ENCODE assay signal across 11 cellular contexts in the genomic region with DNA sequence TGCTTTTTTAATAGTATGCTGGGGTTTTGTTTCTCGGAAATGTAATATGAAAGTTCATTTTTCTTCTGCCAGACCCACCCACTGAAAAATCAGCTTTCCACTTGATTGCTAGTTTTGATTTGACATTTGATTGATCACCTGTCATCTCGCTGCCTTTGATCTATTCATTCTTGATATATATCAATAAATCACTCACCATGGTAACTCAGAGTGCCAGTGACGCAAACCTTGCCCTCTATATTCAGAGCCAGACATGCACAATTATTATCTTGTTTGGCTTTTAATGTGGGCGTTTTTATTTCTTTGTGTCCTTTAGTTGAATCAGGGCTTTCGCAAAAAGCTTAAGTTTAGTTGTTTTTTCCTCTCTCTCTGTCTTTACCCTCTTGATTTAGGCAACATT. TPM values are rescaled to one million over a fixed set of nuclear protein-coding genes. Genes with fewer than 3 reads are reported as not detected.
A peak's percentile ranks its signal among the peaks of the same experiment; 100 is the strongest.
DNase-seq lines count a peak whose midpoint lies in the region; ATAC-seq, FAIRE-seq and TF ChIP-seq lines count a peak whose summit lies in the region.
"Had no signal": no experiment of that assay in that cellular context is flagged by ENCODE, and none has a peak within 500 bp of the region (broad histone marks: within the 10 kb centered on the region; RNA-seq: fewer than 3 reads in every experiment).

No MANE protein-coding gene starts in this region.

- H3K4me1 Mint-ChIP-seq in astrocyte (ENCODE audit: low read depth, unreplicated experiment) (peaks cover 3% of the 10 kb centered on the region), nephron progenitor cell (peaks cover 60% of the 10 kb centered on the region)

- H3K79me2 ChIP-seq in astrocyte (ENCODE audit: insufficient read depth, low read length), result no peaks in the 10 kb centered on the region

- H3K36me3 ChIP-seq in right atrium auricular region (no peaks in the 10 kb centered on the region), astrocyte (ENCODE audit: insufficient read depth, low read length) (no peaks in the 10 kb centered on the region), upper lobe of right lung (no peaks in the 10 kb centered on the region)

- H3K9me3 Mint-ChIP-seq in astrocyte (ENCODE audit: unreplicated experiment) (no peaks in the 10 kb centered on the region), nephron progenitor cell (peaks cover 10% of the 10 kb centered on the region)

- H3K4me2 ChIP-seq in astrocyte (ENCODE audit: low read length), result peak overlapping the region; percentile 100

- H3K4me3 ChIP-seq in right atrium auricular region (peak overlapping the region; percentile 44 to 55), astrocyte (ENCODE audit: insufficient read depth, low read depth, low read length) (no peak overlapping the region), upper lobe of right lung (peak overlapping the region; percentile 48)
- H3K4me3 ChIP-seq: mucosa of descending colon had no signal

- TF ChIP-seq CTCF in right atrium auricular region (IDR thresholded peaks at IDR 0.05), result no peak
- no peak for TF ChIP-seq CTCF in astrocyte (IDR thresholded peaks at IDR 0.05; ENCODE audit: insufficient read depth, low read depth, low read length)
- no peak for TF ChIP-seq CTCF in nephron progenitor cell (IDR thresholded peaks at IDR 0.05)
- TF ChIP-seq CTCF in upper lobe of right lung (IDR thresholded peaks at IDR 0.05), result no peak

- H3K27me3 Mint-ChIP-seq in astrocyte (ENCODE audit: low read depth, unreplicated experiment) (peaks cover 29% of the 10 kb centered on the region), nephron progenitor cell (ENCODE audit: low read depth, poor library complexity) (no peaks in the 10 kb centered on the region)

- H3K36me3 Mint-ChIP-seq in astrocyte (ENCODE audit: low read depth, unreplicated experiment) (no peaks in the 10 kb centered on the region), nephron progenitor cell (ENCODE audit: low read depth) (peaks cover 4% of the 10 kb centered on the region)

- no peaks in the 10 kb centered on the region for H3K27me3 ChIP-seq in right atrium auricular region
- no peaks in the 10 kb centered on the region for H3K27me3 ChIP-seq in astrocyte (ENCODE audit: insufficient read depth, low read length)
- peaks cover 19% of the 10 kb centered on the region for H3K27me3 ChIP-seq in upper lobe of right lung

- H3K4me3 Mint-ChIP-seq in astrocyte (ENCODE audit: unreplicated experiment) (peak overlapping the region; percentile 42), nephron progenitor cell (peak overlapping the region; percentile 97)

- no peaks in the 10 kb centered on the region for H4K20me1 ChIP-seq in astrocyte (ENCODE audit: insufficient read depth, low read length)

- peak overlapping the region in 1 of 2 donors; percentile 59 for H3K27ac ChIP-seq in right atrium auricular region
- H3K27ac ChIP-seq in astrocyte (ENCODE audit: low read depth, low read length), result no peak overlapping the region
- no peak overlapping the region for H3K27ac ChIP-seq in upper lobe of right lung

- H3K9me3 ChIP-seq in right atrium auricular region (no peaks in the 10 kb centered on the region), astrocyte (ENCODE audit: insufficient read depth, low read depth, low read length) (no peaks in the 10 kb centered on the region), upper lobe of right lung (no peaks in the 10 kb centered on the region)
- H3K9me3 ChIP-seq: mucosa of descending colon had no signal

- intact Hi-C loops in left ventricle myocardium superior (cut with micrococcal nuclease) (no loop called here), upper lobe of right lung (cut with DNase I) (no loop called here)

- H3K4me1 ChIP-seq in right atrium auricular region, result peaks cover 0 to 4% of the 10 kb centered on the region in 2 donors
- no peaks in the 10 kb centered on the region for H3K4me1 ChIP-seq in astrocyte (ENCODE audit: insufficient read depth, low read length)
- H3K4me1 ChIP-seq in upper lobe of right lung, result no peaks in the 10 kb centered on the region

- ATAC-seq in left ventricle myocardium superior (no peak), upper lobe of right lung (no peak), HG03460 (IDR thresholded peaks at IDR 0.05; ENCODE audit: unreplicated experiment) (no peak)
- ATAC-seq: mucosa of descending colon had no signal

- FAIRE-seq in astrocyte (lab: Jason Lieb, UNC), result no peak
- FAIRE-seq: D721Med had no signal

- DNase-seq in right atrium auricular region (ENCODE audit: low spot score), result no peak
- no peak for DNase-seq in left ventricle myocardium superior
- peak; percentile 54 for DNase-seq in astrocyte (ENCODE audit: low read depth)
- no peak for DNase-seq in nephron progenitor cell
- no peak for DNase-seq in upper lobe of right lung
- DNase-seq in C1 segment of cervical spinal cord (lab: John Stamatoyannopoulos, UW), result no peak
- DNase-seq in activated CD8-positive, alpha-beta memory T cell treated with anti-CD3 and anti-CD28 coated beads, Interleukin-2, amount 50 U/mL, for 4 hours, result no peak
- DNase-seq: caudate nucleus, mucosa of descending colon had no signal

- no peak overlapping the region for H2AFZ ChIP-seq in astrocyte (ENCODE audit: low read depth, low read length)

- peak overlapping the region; percentile 32 for H3K9ac ChIP-seq in astrocyte (ENCODE audit: low read length)

- no peak overlapping the region for H3K27ac Mint-ChIP-seq in astrocyte (ENCODE audit: unreplicated experiment)
- H3K27ac Mint-ChIP-seq in nephron progenitor cell, result peak overlapping the region; percentile 58

RNA-seq across cellular contexts. Expression of a gene that starts 2.0 kb away (rescaled TPM):
- total RNA-seq in right atrium auricular region (1 to 10 TPM; 3.3 to 6.2 TPM), left ventricle myocardium superior (5.2 TPM), astrocyte (0.72 and 1.2 TPM in 2 replicates), upper lobe of right lung (5.2 TPM)
